Comparison of ENCODE assay signal across 16 cellular contexts in genomic region chr12:108374596-108375320, GRCh38. TPM values are rescaled to one million over a fixed set of nuclear protein-coding genes. Genes with fewer than 3 reads are reported as not detected.
"Had no signal": no experiment of that assay in that cellular context is flagged by ENCODE, and none has a peak within 500 bp of the region (broad histone marks: within the 10 kb centered on the region; RNA-seq: fewer than 3 reads in every experiment).

No MANE protein-coding gene starts in this region.

- H3K4me3 ChIP-seq: ascending aorta, lung had no signal

- H3K36me3 ChIP-seq: ascending aorta had no signal

- H3K27ac ChIP-seq: ascending aorta, epithelial cell of prostate had no signal

- H3K4me3 Mint-ChIP-seq: activated CD4-positive, alpha-beta memory T cell treated with anti-CD3 and anti-CD28 coated beads for 36 hours; activated naive CD8-positive, alpha-beta T cell treated with anti-CD3 and anti-CD28 coated beads, Interleukin-2, amount 50 U/mL, for 24 hours; natural killer cell; type B pancreatic cell had no signal

- H3K4me1 Mint-ChIP-seq: activated naive CD8-positive, alpha-beta T cell treated with anti-CD3 and anti-CD28 coated beads, Interleukin-2, amount 50 U/mL, for 24 hours had no signal

- H3K36me3 Mint-ChIP-seq: activated CD4-positive, alpha-beta memory T cell treated with anti-CD3 and anti-CD28 coated beads for 36 hours; type B pancreatic cell had no signal

- H3K27me3 ChIP-seq: ascending aorta had no signal

- H3K27ac Mint-ChIP-seq: activated CD4-positive, alpha-beta memory T cell treated with anti-CD3 and anti-CD28 coated beads for 36 hours; activated naive CD8-positive, alpha-beta T cell treated with anti-CD3 and anti-CD28 coated beads, Interleukin-2, amount 50 U/mL, for 24 hours; natural killer cell; type B pancreatic cell had no signal

- DNase-seq: activated CD4-positive, alpha-beta memory T cell treated with anti-CD3 and anti-CD28 coated beads for 36 hours; activated naive CD4-positive, alpha-beta T cell; activated naive CD8-positive, alpha-beta T cell treated with anti-CD3 and anti-CD28 coated beads, Interleukin-2, amount 50 U/mL, for 24 hours; activated T-cell treated with anti-CD3 and anti-CD28 coated beads, Interleukin-2, amount 50 U/mL, for 48 hours; cortex of kidney; effector memory CD4-positive, alpha-beta T cell; natural killer cell; stimulated activated CD4-positive, alpha-beta T cell treated with anti-CD3 and anti-CD28 coated beads, Interleukin-2, amount 100 ng/mL, for 24 hours; stimulated activated naive CD4-positive, alpha-beta T cell; T1000 had no signal

- ATAC-seq: activated naive CD8-positive, alpha-beta T cell treated with anti-CD3 and anti-CD28 coated beads, Interleukin-2, amount 50 U/mL, for 24 hours; natural killer cell; sciatic nerve had no signal

RNA-seq across cellular contexts. Expression of gene CMKLR1, which starts 35.6 kb away (rescaled TPM):
- total RNA-seq: activated CD4-positive, alpha-beta memory T cell treated with anti-CD3 and anti-CD28 coated beads for 36 hours; bronchial epithelial cell had no signal
